ENCODE assay signal across 17 cellular contexts in the genomic region with DNA sequence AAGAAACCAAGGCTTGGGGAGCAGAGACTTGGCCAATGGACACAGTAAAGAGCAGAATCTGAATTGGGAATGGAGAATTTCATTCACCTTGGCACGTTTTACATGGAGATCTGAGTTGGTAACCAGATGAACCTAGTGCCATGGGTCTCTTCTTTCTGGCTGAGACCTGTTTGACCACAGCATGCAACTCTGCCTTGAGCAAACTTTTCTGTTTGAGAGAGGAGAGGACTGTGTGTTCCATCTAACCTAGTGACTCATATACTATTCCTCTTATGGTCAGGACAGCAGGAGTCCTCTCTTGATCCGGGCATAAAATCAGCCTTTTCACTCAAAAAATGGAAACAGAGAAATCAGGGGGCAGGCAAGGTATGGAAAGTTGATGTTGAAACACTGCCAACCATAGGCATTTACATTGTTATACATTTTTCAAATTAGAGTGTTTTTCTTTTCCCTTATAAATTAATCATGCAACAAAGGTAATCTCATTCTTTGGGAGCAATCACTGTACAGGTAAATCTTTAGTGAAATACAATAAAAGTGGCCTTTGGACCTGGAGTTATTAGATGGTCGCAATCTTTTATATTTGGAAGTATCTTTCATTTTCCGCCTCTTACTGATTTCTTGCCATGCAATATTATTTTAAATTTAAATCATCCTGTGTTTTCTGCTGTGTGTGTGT.
A peak's percentile ranks its signal among the peaks of the same experiment; 100 is the strongest.
DNase-seq lines count a peak whose midpoint lies in the region; ATAC-seq, FAIRE-seq and TF ChIP-seq lines count a peak whose summit lies in the region.
"Had no signal": no experiment of that assay in that cellular context is flagged by ENCODE, and none has a peak within 500 bp of the region (broad histone marks: within the 10 kb centered on the region; RNA-seq: fewer than 3 reads in every experiment).

No MANE protein-coding gene starts in this region.

- TF ChIP-seq CTCF in bronchial epithelial cell (IDR thresholded peaks at IDR 0.05; ENCODE audit: insufficient read depth, low read length, severe bottlenecking), result no peak
- no peak for TF ChIP-seq CTCF in psoas muscle (IDR thresholded peaks at IDR 0.05)
- no peak for TF ChIP-seq CTCF in MM.1S (IDR thresholded peaks at IDR 0.05; ENCODE audit: low read length)

- H3K27me3 ChIP-seq in bronchial epithelial cell (ENCODE audit: control insufficient read depth, insufficient read depth, low read length), result no peaks in the 10 kb centered on the region
- no peaks in the 10 kb centered on the region for H3K27me3 ChIP-seq in stomach smooth muscle (ENCODE audit: control insufficient read depth in 1 of 2, insufficient read depth in 2 of 2, low read length in 2 of 2)
- H3K27me3 ChIP-seq in psoas muscle (ENCODE audit: insufficient read depth in 3 of 3, low read length in 2 of 3), result peaks cover 0 to 10% (median 0%) of the 10 kb centered on the region in 3 donors
- H3K27me3 ChIP-seq in MM.1S (replicated peaks; ENCODE audit: insufficient read depth, low read length), result no peaks in the 10 kb centered on the region

- H2AFZ ChIP-seq in MM.1S (ENCODE audit: low read length), result no peak overlapping the region

- H3K4me3 ChIP-seq in bronchial epithelial cell (ENCODE audit: low read depth, low read length), result no peak overlapping the region
- no peak overlapping the region for H3K4me3 ChIP-seq in stomach smooth muscle (ENCODE audit: low read length in 2 of 2)
- no peak overlapping the region for H3K4me3 ChIP-seq in psoas muscle
- no peak overlapping the region for H3K4me3 ChIP-seq in MM.1S (ENCODE audit: low read length)

- DNase-seq in M059J (ENCODE audit: low read depth) (peak; percentile 60), bronchial epithelial cell (ENCODE audit: low read depth) (peak; percentile 68), left colon (no peak), A172 (ENCODE audit: low spot score) (no peak), medulla oblongata (ENCODE audit: extremely low spot score) (no peak), psoas muscle (no peak), MM.1S (no peak)
- DNase-seq: activated CD4-positive, alpha-beta memory T cell treated with anti-CD3 and anti-CD28 coated beads, Interleukin-2, amount 10 ng/mL, durations not matched to agents 7 days and 5 days; activated effector memory CD4-positive, alpha-beta T cell treated with Interleukin-2 at 50 U/mL for 16 hours; mesendoderm; NCI-H526; posterior cingulate gyrus; stimulated activated CD4-positive, alpha-beta T cell treated with anti-CD3 and anti-CD28 coated beads, Interleukin-4, amount 100 ng/mL, for 4 hours; T1000 had no signal

- H3K9ac ChIP-seq in stomach smooth muscle (ENCODE audit: low read length in 2 of 2), result peak overlapping the region in 1 of 2 donors; percentile 22
- H3K9ac ChIP-seq in MM.1S (ENCODE audit: low read length), result no peak overlapping the region

- H3K4me1 ChIP-seq in stomach smooth muscle (ENCODE audit: control insufficient read depth, insufficient read depth, low read length) (peaks cover 84% of the 10 kb centered on the region), psoas muscle (no peaks in the 10 kb centered on the region), MM.1S (ENCODE audit: low read length) (peaks cover 14% of the 10 kb centered on the region)

- H3K4me2 ChIP-seq in MM.1S (ENCODE audit: low read depth, low read length), result no peak overlapping the region

- H3K9me3 ChIP-seq in stomach smooth muscle (ENCODE audit: control insufficient read depth in 2 of 2, low read length in 2 of 2) (no peaks in the 10 kb centered on the region), psoas muscle (no peaks in the 10 kb centered on the region), MM.1S (replicated peaks; ENCODE audit: insufficient read depth, low read length) (no peaks in the 10 kb centered on the region)

- H3K79me2 ChIP-seq in MM.1S (ENCODE audit: low read length), result no peaks in the 10 kb centered on the region

- FAIRE-seq in bronchial epithelial cell (lab: Jason Lieb, UNC), result peak; percentile 40

- no peaks in the 10 kb centered on the region for H4K20me1 ChIP-seq in MM.1S (ENCODE audit: insufficient read depth, low read length)

- H3K9me2 ChIP-seq in MM.1S (replicated peaks; ENCODE audit: insufficient read depth, low read length), result no peaks in the 10 kb centered on the region

- H3K27ac ChIP-seq in stomach smooth muscle (ENCODE audit: low read length) (peak overlapping the region; percentile 97), psoas muscle (no peak overlapping the region), MM.1S (ENCODE audit: low read length) (no peak overlapping the region)
- H3K27ac ChIP-seq: C4-2B had no signal

- peak; percentile 66 for ATAC-seq in left colon
- ATAC-seq in psoas muscle, result no peak
- ATAC-seq: stimulated activated memory B cell treated with anti-CD40 and anti-IgM and Interleukin-4, amounts not matched to agents 10 μg/mL and 1 μg/mL and 100 μg/mL, for 72 hours had no signal

- intact Hi-C loops in left colon (cut with DNase I, micrococcal nuclease), result loop anchor here in 1 of 2 donors (5.0 kb wide), 1 partner anchor 118 kb away; no protein-coding TSS in a partner anchor
- intact Hi-C loops in psoas muscle (cut with DNase I), result loop anchor here in 1 of 2 donors (5.0 kb wide), 1 partner anchor 158 kb away; no protein-coding TSS in a partner anchor

- peaks cover 7% of the 10 kb centered on the region; the same call in 1 of the 2 replicates for H3F3A ChIP-seq in MM.1S (ENCODE audit: insufficient read depth, low read length)

- 67 to 89% (median 70%) methylated on average over 4 of the region's 4 CpGs for WGBS in psoas muscle, 3 donors

- H3K36me3 ChIP-seq in bronchial epithelial cell (ENCODE audit: control insufficient read depth, insufficient read depth, low read length) (peaks cover 1% of the 10 kb centered on the region), stomach smooth muscle (ENCODE audit: control insufficient read depth in 2 of 2, insufficient read depth in 2 of 2, low read length in 2 of 2) (peaks cover 24 to 35% of the 10 kb centered on the region in 2 donors), psoas muscle (ENCODE audit: insufficient read depth in 1 of 2, low read depth in 1 of 2) (no peaks in the 10 kb centered on the region), MM.1S (replicated peaks; ENCODE audit: insufficient read depth, low read length) (no peaks in the 10 kb centered on the region)

Comparison
In these comparisons a context has a peak if more than half of its experiments do, and no peak if none do; other contexts are left out.
1. DNase-seq: peak in M059J (single experiment) and bronchial epithelial cell (single experiment); none in left colon (0 of 2), A172 (single experiment), medulla oblongata (single experiment), psoas muscle (0 of 2) and MM.1S (single experiment).